Comparison of ENCODE assay signal across 8 cellular contexts in genomic region chr7:75358671-75359541, GRCh38. TPM values are rescaled to one million over a fixed set of nuclear protein-coding genes. Genes with fewer than 3 reads are reported as not detected.
DNase-seq lines count a peak whose midpoint lies in the region; ATAC-seq and TF ChIP-seq lines count a peak whose summit lies in the region.
"Not testable (repeated sequence)": the region's sequence is repeated elsewhere in the genome, so short reads cannot be mapped to it uniquely, and the experiment has no call there.

No MANE protein-coding gene starts in this region.

- not testable (repeated sequence) for H3K36me3 ChIP-seq in H7 (replicated peaks; ENCODE audit: control insufficient read depth, insufficient read depth, low read length); IMR-90 (ENCODE audit: control insufficient read depth, insufficient read depth, low read length); osteoblast (ENCODE audit: insufficient read depth, low read length)

- TF ChIP-seq CTCF in IMR-90 (conservative IDR thresholded peaks at IDR 0.05; ENCODE audit: low read depth, low read length); astrocyte of the cerebellum (IDR thresholded peaks at IDR 0.05; ENCODE audit: low read depth, low read length, missing control alignments); osteoblast (IDR thresholded peaks at IDR 0.05; ENCODE audit: extremely low read depth, low read depth, low read length): not testable (repeated sequence)

- H2BK5ac ChIP-seq in IMR-90 (ENCODE audit: low read depth, low read length, poor library complexity, severe bottlenecking) = not testable (repeated sequence)

- not testable (repeated sequence) for H2BK15ac ChIP-seq in IMR-90 (ENCODE audit: low read depth, low read length)

- H2BK20ac ChIP-seq in IMR-90 (ENCODE audit: low read depth, low read length) = not testable (repeated sequence)

- not testable (repeated sequence) for H3K4me1 ChIP-seq in IMR-90 (ENCODE audit: control insufficient read depth, insufficient read depth, low read length); osteoblast (ENCODE audit: insufficient read depth, low read length)

- CTCF ChIA-PET in IMR-90 (lab: Yijun Ruan, JAX) = not testable (repeated sequence)

- not testable (repeated sequence) for H3K27me3 Mint-ChIP-seq in stimulated activated naive B cell treated with anti-CD40 and anti-IgM and Interleukin-4, amounts not matched to agents 10 μg/mL and 1 μg/mL and 100 μg/mL, for 72 hours

- H3K9me1 ChIP-seq in IMR-90 (ENCODE audit: insufficient read depth, low read length) = not testable (repeated sequence)

- not testable (repeated sequence) for H3K14ac ChIP-seq in IMR-90 (replicated peaks; ENCODE audit: low read depth, low read length)

- WGBS in IMR-90 (ENCODE audit: extremely low coverage in 2 of 2, insufficient read length in 1 of 2), 2 experiments = no CpG with 5 or more reads among the region's 70 CpGs

- H4K91ac ChIP-seq in IMR-90 (ENCODE audit: insufficient read depth, low read depth, low read length) = not testable (repeated sequence)

- H3K27ac Mint-ChIP-seq in stimulated activated naive B cell treated with anti-CD40 and anti-IgM and Interleukin-4, amounts not matched to agents 10 μg/mL and 1 μg/mL and 100 μg/mL, for 72 hours = peak overlapping the region; percentile 65

- H2BK120ac ChIP-seq in IMR-90 (ENCODE audit: low read depth, low read length) = not testable (repeated sequence)

- not testable (repeated sequence) for H3K27me3 ChIP-seq in H7 (ENCODE audit: control insufficient read depth, insufficient read depth, low read length); IMR-90 (ENCODE audit: control insufficient read depth, insufficient read depth, low read length); osteoblast (ENCODE audit: insufficient read depth, low read length)

- H3K18ac ChIP-seq in IMR-90 (ENCODE audit: low read depth, low read length) = not testable (repeated sequence)

- not testable (repeated sequence) for H3K36me3 Mint-ChIP-seq in stimulated activated naive B cell treated with anti-CD40 and anti-IgM and Interleukin-4, amounts not matched to agents 10 μg/mL and 1 μg/mL and 100 μg/mL, for 72 hours

- H2AK9ac ChIP-seq in IMR-90 (replicated peaks; ENCODE audit: low read depth, low read length, poor library complexity) = not testable (repeated sequence)

- dilution Hi-C loops in IMR-90 (cut with HindIII; ENCODE audit: low sequenced_read_pairs, unreplicated experiment) = not testable (repeated sequence)

- H3K56ac ChIP-seq in IMR-90 (ENCODE audit: extremely low read depth, insufficient read depth, low read length) = not testable (repeated sequence)

- H3K79me1 ChIP-seq in IMR-90 (ENCODE audit: low read depth in 1 of 2, low read length in 2 of 2) = not testable (repeated sequence)

- H4K8ac ChIP-seq in IMR-90 (ENCODE audit: low read depth in 2 of 2, low read length in 2 of 2) = not testable (repeated sequence)

- H3K4ac ChIP-seq in IMR-90 (ENCODE audit: low read depth, low read length) = not testable (repeated sequence)

- H3K9me3 ChIP-seq in IMR-90 (ENCODE audit: control insufficient read depth, insufficient read depth, low read length); osteoblast (ENCODE audit: low read depth, low read length): not testable (repeated sequence)

- not testable (repeated sequence) for TF ChIP-seq POLR2A in GM18505 (IDR thresholded peaks at IDR 0.05; ENCODE audit: borderline replicate concordance, extremely low read depth, insufficient read depth, insufficient read length); IMR-90 (IDR thresholded peaks at IDR 0.05; ENCODE audit: low read depth, low read length)

- DNase-seq in H7; IMR-90; astrocyte of the cerebellum (ENCODE audit: low read depth); Right ventricle myocardium inferior (ENCODE audit: missing footprints); osteoblast (ENCODE audit: insufficient read length, low spot score, missing footprints): not testable (repeated sequence)
- DNase-seq in activated CD4-positive, alpha-beta T cell treated with anti-CD3 and anti-CD28 coated beads, Interleukin-2, amount 50 U/mL, for 1 hour = peak; percentile 6
- DNase-seq in stimulated activated naive B cell treated with anti-CD40 and anti-IgM and Interleukin-4, amounts not matched to agents 10 μg/mL and 1 μg/mL and 100 μg/mL, for 72 hours = peak; percentile 41

- not testable (repeated sequence) for H2AFZ ChIP-seq in IMR-90 (replicated peaks; ENCODE audit: low read length, poor library complexity); osteoblast (ENCODE audit: low read length)

- peak overlapping the region; percentile 36 for H3K4me3 ChIP-seq in H7 (ENCODE audit: insufficient read depth, low read depth, low read length)
- H3K4me3 ChIP-seq in IMR-90 (ENCODE audit: insufficient read depth, low read depth, low read length) = peak overlapping the region; percentile 50
- peak overlapping the region; percentile 37 for H3K4me3 ChIP-seq in astrocyte of the cerebellum (ENCODE audit: low read depth, low read length)
- peak overlapping the region; percentile 65 for H3K4me3 ChIP-seq in osteoblast (ENCODE audit: insufficient read depth, low read length)

- not testable (repeated sequence) for H3K23ac ChIP-seq in IMR-90 (ENCODE audit: low read depth, low read length)

- H3K4me1 Mint-ChIP-seq in stimulated activated naive B cell treated with anti-CD40 and anti-IgM and Interleukin-4, amounts not matched to agents 10 μg/mL and 1 μg/mL and 100 μg/mL, for 72 hours = not testable (repeated sequence)

- ATAC-seq in GM18505 (IDR thresholded peaks at IDR 0.05; ENCODE audit: unreplicated experiment) = peak; percentile 66
- ATAC-seq in IMR-90 (ENCODE audit: low read depth) = peak; percentile 90
- peak; percentile 72 for ATAC-seq in Right ventricle myocardium inferior
- ATAC-seq in stimulated activated naive B cell treated with anti-CD40 and anti-IgM and Interleukin-4, amounts not matched to agents 10 μg/mL and 1 μg/mL and 100 μg/mL, for 72 hours (replicated peaks) = peak; percentile 82 to 86

- POLR2A ChIA-PET in IMR-90 (lab: Charles Lee; ENCODE audit: unreplicated experiment) = not testable (repeated sequence)

- H4K20me1 ChIP-seq in IMR-90 (ENCODE audit: insufficient read depth, low read length); osteoblast (ENCODE audit: insufficient read depth, low read length): not testable (repeated sequence)

- H3K4me2 ChIP-seq in IMR-90 (ENCODE audit: low read depth, low read length); osteoblast (ENCODE audit: insufficient read depth, low read length): not testable (repeated sequence)

- peak overlapping the region; percentile 60 to 70 for H3K4me3 Mint-ChIP-seq in stimulated activated naive B cell treated with anti-CD40 and anti-IgM and Interleukin-4, amounts not matched to agents 10 μg/mL and 1 μg/mL and 100 μg/mL, for 72 hours

- H3K79me2 ChIP-seq in osteoblast (ENCODE audit: insufficient read depth, low read length) = not testable (repeated sequence)

- not testable (repeated sequence) for H4K5ac ChIP-seq in IMR-90 (ENCODE audit: low read depth, low read length)

- in situ Hi-C loops in IMR-90 (cut with MboI; ENCODE audit: low sequenced_read_pairs); astrocyte of the cerebellum (cut with HindIII; ENCODE audit: low sequenced_read_pairs): not testable (repeated sequence)

- H3K9me3 Mint-ChIP-seq in stimulated activated naive B cell treated with anti-CD40 and anti-IgM and Interleukin-4, amounts not matched to agents 10 μg/mL and 1 μg/mL and 100 μg/mL, for 72 hours = not testable (repeated sequence)

- TF ChIP-seq RAD21 in IMR-90 (IDR thresholded peaks at IDR 0.05; ENCODE audit: low read length) = not testable (repeated sequence)

- H2AK5ac ChIP-seq in IMR-90 (ENCODE audit: low read depth, low read length) = not testable (repeated sequence)

- BruUV-seq in IMR-90 (replicated peaks; lab: Mats Ljungman, UMichigan) = TSS peak; percentile 56

- intact Hi-C loops in IMR-90 (cut with micrococcal nuclease); Right ventricle myocardium inferior (cut with DNase I): not testable (repeated sequence)

- peak overlapping the region; percentile 35; the same call in 1 of the 2 replicates for H3K27ac ChIP-seq in IMR-90 (ENCODE audit: insufficient read depth, low read length)
- not testable (repeated sequence) for H3K27ac ChIP-seq in osteoblast (ENCODE audit: low read depth, low read length)

- not testable (repeated sequence) for H3K9ac ChIP-seq in IMR-90 (ENCODE audit: low read depth, low read length)

RNA-seq across cellular contexts. Expression of gene TRIM73, which starts 36.5 kb away (rescaled TPM):
- 1.4 and 5.7 TPM in 2 replicates for total RNA-seq in H7 (2014; rRNA removed; shearing (Covaris generic))
- total RNA-seq in IMR-90 (2012; rRNA removed) (0.18 and 0.28 TPM in 2 replicates), Right ventricle myocardium inferior (0.41 TPM), osteoblast (0.36 and 1.5 TPM in 2 replicates)
- 0.72 and 0.84 TPM in 2 replicates for polyA plus RNA-seq in IMR-90 (2012; rRNA removed)
- 0.03 and 0.15 TPM in 2 replicates for polyA plus RNA-seq in IMR-90 (2012; cell fraction: cytosol; rRNA removed)
- polyA plus RNA-seq in IMR-90 (2012; cell fraction: nucleus; rRNA removed; ENCODE audit: low replicate concordance) = 8.0 and 10.1 TPM in 2 replicates
